ENCODE assay signal across 2 cellular contexts in the genomic region with DNA sequence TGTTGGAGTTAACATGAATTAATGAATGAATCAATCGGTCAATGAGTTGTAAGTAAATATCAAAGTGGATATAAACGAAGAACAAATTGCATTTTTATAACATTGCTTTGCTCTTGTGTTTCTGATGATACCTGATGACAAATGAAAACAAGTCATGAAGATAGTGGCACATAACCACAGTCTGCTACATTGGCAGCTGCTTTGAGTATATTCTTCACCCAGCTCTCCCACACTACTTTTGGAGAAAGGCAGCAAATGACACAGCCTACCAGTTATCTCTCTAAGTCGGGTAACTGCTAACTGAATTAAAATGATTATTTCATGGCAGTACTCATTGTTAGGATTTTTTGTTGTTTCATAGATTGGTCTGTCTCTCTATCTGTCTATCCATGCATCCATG.
TF ChIP-seq lines count a peak whose summit lies in the region.

No MANE protein-coding gene starts in this region.

TF ChIP-seq in SK-N-SH treated with all-trans-retinoic acid at 6 μM for 48 hours, 23 proteins besides CTCF, POLR2A, EP300 and RAD21 (continued from another document):
- TF ChIP-seq PATZ1 (CRISPR knock-in tag; IDR thresholded peaks at IDR 0.05; ENCODE audit: borderline replicate concordance) (no peak), ZFP30 (CRISPR knock-in tag; IDR thresholded peaks at IDR 0.05) (no peak), ZC3H10 (CRISPR knock-in tag; IDR thresholded peaks at IDR 0.05) (no peak), TCF4 (CRISPR knock-in tag; IDR thresholded peaks at IDR 0.05; ENCODE audit: borderline replicate concordance) (no peak), ZNF70 (CRISPR knock-in tag; IDR thresholded peaks at IDR 0.05) (no peak), ZNF565 (CRISPR knock-in tag; conservative IDR thresholded peaks at IDR 0.05; ENCODE audit: low read depth) (no peak), OSR1 (CRISPR knock-in tag; IDR thresholded peaks at IDR 0.05) (no peak), ZNF8 (CRISPR knock-in tag; IDR thresholded peaks at IDR 0.05) (no peak), ISL1 (CRISPR knock-in tag; IDR thresholded peaks at IDR 0.05) (no peak; the same call in 1 of the 2 replicates), BACH2 (CRISPR knock-in tag; IDR thresholded peaks at IDR 0.05; ENCODE audit: borderline replicate concordance) (no peak), RARB (CRISPR knock-in tag; IDR thresholded peaks at IDR 0.05) (no peak), TOX (CRISPR knock-in tag; IDR thresholded peaks at IDR 0.05; ENCODE audit: borderline replicate concordance) (no peak), ESRRG (CRISPR knock-in tag; IDR thresholded peaks at IDR 0.05) (no peak), ZFP3 (CRISPR knock-in tag; IDR thresholded peaks at IDR 0.05) (no peak), SNAI2 (CRISPR knock-in tag; IDR thresholded peaks at IDR 0.05) (no peak)
- TF ChIP-seq, protein P1, sequence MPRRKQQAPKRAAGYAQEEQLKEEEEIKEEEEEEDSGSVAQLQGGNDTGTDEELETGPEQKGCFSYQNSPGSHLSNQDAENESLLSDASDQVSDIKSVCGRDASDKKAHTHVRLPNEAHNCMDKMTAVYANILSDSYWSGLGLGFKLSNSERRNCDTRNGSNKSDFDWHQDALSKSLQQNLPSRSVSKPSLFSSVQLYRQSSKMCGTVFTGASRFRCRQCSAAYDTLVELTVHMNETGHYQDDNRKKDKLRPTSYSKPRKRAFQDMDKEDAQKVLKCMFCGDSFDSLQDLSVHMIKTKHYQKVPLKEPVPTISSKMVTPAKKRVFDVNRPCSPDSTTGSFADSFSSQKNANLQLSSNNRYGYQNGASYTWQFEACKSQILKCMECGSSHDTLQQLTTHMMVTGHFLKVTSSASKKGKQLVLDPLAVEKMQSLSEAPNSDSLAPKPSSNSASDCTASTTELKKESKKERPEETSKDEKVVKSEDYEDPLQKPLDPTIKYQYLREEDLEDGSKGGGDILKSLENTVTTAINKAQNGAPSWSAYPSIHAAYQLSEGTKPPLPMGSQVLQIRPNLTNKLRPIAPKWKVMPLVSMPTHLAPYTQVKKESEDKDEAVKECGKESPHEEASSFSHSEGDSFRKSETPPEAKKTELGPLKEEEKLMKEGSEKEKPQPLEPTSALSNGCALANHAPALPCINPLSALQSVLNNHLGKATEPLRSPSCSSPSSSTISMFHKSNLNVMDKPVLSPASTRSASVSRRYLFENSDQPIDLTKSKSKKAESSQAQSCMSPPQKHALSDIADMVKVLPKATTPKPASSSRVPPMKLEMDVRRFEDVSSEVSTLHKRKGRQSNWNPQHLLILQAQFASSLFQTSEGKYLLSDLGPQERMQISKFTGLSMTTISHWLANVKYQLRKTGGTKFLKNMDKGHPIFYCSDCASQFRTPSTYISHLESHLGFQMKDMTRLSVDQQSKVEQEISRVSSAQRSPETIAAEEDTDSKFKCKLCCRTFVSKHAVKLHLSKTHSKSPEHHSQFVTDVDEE (CRISPR knock-in tag; IDR thresholded peaks at IDR 0.05) = no peak
- TF ChIP-seq, protein P2, sequence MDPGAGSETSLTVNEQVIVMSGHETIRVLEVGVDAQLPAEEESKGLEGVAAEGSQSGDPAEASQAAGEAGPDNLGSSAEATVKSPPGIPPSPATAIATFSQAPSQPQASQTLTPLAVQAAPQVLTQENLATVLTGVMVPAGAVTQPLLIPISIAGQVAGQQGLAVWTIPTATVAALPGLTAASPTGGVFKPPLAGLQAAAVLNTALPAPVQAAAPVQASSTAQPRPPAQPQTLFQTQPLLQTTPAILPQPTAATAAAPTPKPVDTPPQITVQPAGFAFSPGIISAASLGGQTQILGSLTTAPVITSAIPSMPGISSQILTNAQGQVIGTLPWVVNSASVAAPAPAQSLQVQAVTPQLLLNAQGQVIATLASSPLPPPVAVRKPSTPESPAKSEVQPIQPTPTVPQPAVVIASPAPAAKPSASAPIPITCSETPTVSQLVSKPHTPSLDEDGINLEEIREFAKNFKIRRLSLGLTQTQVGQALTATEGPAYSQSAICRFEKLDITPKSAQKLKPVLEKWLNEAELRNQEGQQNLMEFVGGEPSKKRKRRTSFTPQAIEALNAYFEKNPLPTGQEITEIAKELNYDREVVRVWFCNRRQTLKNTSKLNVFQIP (CRISPR knock-in tag; IDR thresholded peaks at IDR 0.05; ENCODE audit: borderline replicate concordance, low read depth) = no peak
- TF ChIP-seq, protein P3, sequence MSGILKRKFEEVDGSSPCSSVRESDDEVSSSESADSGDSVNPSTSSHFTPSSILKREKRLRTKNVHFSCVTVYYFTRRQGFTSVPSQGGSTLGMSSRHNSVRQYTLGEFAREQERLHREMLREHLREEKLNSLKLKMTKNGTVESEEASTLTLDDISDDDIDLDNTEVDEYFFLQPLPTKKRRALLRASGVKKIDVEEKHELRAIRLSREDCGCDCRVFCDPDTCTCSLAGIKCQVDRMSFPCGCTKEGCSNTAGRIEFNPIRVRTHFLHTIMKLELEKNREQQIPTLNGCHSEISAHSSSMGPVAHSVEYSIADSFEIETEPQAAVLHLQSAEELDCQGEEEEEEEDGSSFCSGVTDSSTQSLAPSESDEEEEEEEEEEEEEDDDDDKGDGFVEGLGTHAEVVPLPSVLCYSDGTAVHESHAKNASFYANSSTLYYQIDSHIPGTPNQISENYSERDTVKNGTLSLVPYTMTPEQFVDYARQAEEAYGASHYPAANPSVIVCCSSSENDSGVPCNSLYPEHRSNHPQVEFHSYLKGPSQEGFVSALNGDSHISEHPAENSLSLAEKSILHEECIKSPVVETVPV (CRISPR knock-in tag; IDR thresholded peaks at IDR 0.05) = no peak

TF ChIP-seq in SK-N-SH, 30 proteins besides CTCF, POLR2A, EP300 and RAD21 (continued from another document):
- no peak for TF ChIP-seq TCF12 (IDR thresholded peaks at IDR 0.05)
- TF ChIP-seq, protein P4, sequence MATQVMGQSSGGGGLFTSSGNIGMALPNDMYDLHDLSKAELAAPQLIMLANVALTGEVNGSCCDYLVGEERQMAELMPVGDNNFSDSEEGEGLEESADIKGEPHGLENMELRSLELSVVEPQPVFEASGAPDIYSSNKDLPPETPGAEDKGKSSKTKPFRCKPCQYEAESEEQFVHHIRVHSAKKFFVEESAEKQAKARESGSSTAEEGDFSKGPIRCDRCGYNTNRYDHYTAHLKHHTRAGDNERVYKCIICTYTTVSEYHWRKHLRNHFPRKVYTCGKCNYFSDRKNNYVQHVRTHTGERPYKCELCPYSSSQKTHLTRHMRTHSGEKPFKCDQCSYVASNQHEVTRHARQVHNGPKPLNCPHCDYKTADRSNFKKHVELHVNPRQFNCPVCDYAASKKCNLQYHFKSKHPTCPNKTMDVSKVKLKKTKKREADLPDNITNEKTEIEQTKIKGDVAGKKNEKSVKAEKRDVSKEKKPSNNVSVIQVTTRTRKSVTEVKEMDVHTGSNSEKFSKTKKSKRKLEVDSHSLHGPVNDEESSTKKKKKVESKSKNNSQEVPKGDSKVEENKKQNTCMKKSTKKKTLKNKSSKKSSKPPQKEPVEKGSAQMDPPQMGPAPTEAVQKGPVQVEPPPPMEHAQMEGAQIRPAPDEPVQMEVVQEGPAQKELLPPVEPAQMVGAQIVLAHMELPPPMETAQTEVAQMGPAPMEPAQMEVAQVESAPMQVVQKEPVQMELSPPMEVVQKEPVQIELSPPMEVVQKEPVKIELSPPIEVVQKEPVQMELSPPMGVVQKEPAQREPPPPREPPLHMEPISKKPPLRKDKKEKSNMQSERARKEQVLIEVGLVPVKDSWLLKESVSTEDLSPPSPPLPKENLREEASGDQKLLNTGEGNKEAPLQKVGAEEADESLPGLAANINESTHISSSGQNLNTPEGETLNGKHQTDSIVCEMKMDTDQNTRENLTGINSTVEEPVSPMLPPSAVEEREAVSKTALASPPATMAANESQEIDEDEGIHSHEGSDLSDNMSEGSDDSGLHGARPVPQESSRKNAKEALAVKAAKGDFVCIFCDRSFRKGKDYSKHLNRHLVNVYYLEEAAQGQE (IDR thresholded peaks at IDR 0.05; ENCODE audit: low read depth, low read length) = no peak
- TF ChIP-seq FOSL2 (IDR thresholded peaks at IDR 0.05; ENCODE audit: borderline replicate concordance, low read depth) = no peak
- TF ChIP-seq NFIC (IDR thresholded peaks at IDR 0.05; ENCODE audit: borderline replicate concordance) = no peak
- no peak for TF ChIP-seq MAX (IDR thresholded peaks at IDR 0.05; ENCODE audit: low read depth)
- TF ChIP-seq, protein P5, sequence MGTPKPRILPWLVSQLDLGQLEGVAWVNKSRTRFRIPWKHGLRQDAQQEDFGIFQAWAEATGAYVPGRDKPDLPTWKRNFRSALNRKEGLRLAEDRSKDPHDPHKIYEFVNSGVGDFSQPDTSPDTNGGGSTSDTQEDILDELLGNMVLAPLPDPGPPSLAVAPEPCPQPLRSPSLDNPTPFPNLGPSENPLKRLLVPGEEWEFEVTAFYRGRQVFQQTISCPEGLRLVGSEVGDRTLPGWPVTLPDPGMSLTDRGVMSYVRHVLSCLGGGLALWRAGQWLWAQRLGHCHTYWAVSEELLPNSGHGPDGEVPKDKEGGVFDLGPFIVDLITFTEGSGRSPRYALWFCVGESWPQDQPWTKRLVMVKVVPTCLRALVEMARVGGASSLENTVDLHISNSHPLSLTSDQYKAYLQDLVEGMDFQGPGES (IDR thresholded peaks at IDR 0.05; ENCODE audit: low read depth, low read length) = no peak
- TF ChIP-seq TAF1 (IDR thresholded peaks at IDR 0.05; ENCODE audit: borderline replicate concordance, low read depth, low read length) = no peak
- no peak for TF ChIP-seq ZBTB33 (IDR thresholded peaks at IDR 0.05; ENCODE audit: borderline replicate concordance, low read depth)
- TF ChIP-seq ELF1 (IDR thresholded peaks at IDR 0.05) = no peak
- no peak for TF ChIP-seq FOXM1 (IDR thresholded peaks at IDR 0.05; ENCODE audit: low read depth)
